In genomic region chr5:12316812-12317211, GRCh38 we compare ENCODE assay signal across 25 cellular contexts.
DNase-seq lines count a peak whose midpoint lies in the region; ATAC-seq, FAIRE-seq and TF ChIP-seq lines count a peak whose summit lies in the region.
"Had no signal": no experiment of that assay in that cellular context is flagged by ENCODE, and none has a peak within 500 bp of the region (broad histone marks: within the 10 kb centered on the region; RNA-seq: fewer than 3 reads in every experiment).

No MANE protein-coding gene starts in this region.

- H3K9me3 Mint-ChIP-seq in activated naive CD4-positive, alpha-beta T cell treated with anti-CD3 and anti-CD28 coated beads for 36 hours = peaks cover 4% of the 10 kb centered on the region

- H3K18ac ChIP-seq in H1 (ENCODE audit: extremely low read depth, low read length) = no peak overlapping the region

- H2BK15ac ChIP-seq in H1 (ENCODE audit: low read length) = 0 out of 2 replicates have a peak overlapping the region, but pooled peaks have one; percentile 66

- H2AK5ac ChIP-seq in H1 (ENCODE audit: low read depth, low read length) = no peak overlapping the region

- TF ChIP-seq RAD21 in H1 (IDR thresholded peaks at IDR 0.05 in 1 of 2, conservative IDR thresholded peaks at IDR 0.05 in 1 of 2; ENCODE audit: low read depth in 2 of 2, low read length in 2 of 2) = no peak

- no peak for TF ChIP-seq EP300 in H1 (IDR thresholded peaks at IDR 0.05; ENCODE audit: borderline replicate concordance in 1 of 2, low read depth in 2 of 2, low read length in 2 of 2)

- H2BK20ac ChIP-seq in H1 (ENCODE audit: low read length) = peak overlapping the region; percentile 51

- no peak overlapping the region for H4K5ac ChIP-seq in H1 (ENCODE audit: insufficient read length, low read depth, low read length)

- no peaks in the 10 kb centered on the region for H3K36me3 ChIP-seq in PC-9 (ENCODE audit: low read depth)
- H3K36me3 ChIP-seq in H1 (ENCODE audit: control insufficient read depth in 2 of 4, insufficient read depth in 4 of 4, low read length in 3 of 4) = no peaks in the 10 kb centered on the region
- H3K36me3 ChIP-seq: BLaER1 had no signal

- DNase-seq in HPDE6-E6E7 (ENCODE audit: extremely low spot score) (peak; percentile 4), PC-9 (peak in 1 of 2 experiments; percentile 47), H1 (ENCODE audit: low read depth in 1 of 2, low spot score in 2 of 2) (no peak), A172 (ENCODE audit: low spot score) (no peak), DMS153 treated with DMSO at 0.1 percent for 48 hours (lab: John Stamatoyannopoulos, UW; ENCODE audit: unreplicated experiment) (no peak)
- DNase-seq in activated naive CD4-positive, alpha-beta T cell treated with anti-CD3 and anti-CD28 coated beads for 36 hours = no peak
- DNase-seq: ACHN; CD4-positive, alpha-beta T cell; COR-L47; DMS79 treated with DMSO at 0.1 percent for 48 hours; GOT3; KG1; NCI-H1105 treated with DMSO at 0.1 percent for 48 hours; NCI-H2029 treated with DMSO at 0.1 percent for 48 hours; NCI-H2171; NCI-H345; NCI-H524; NCI-H774; NK-92 treated with Interleukin-12 subunit alpha and Interleukin-12 subunit beta, amount 100 ng/mL, for 24 hours; Right ventricle myocardium superior had no signal

- H3K27me3 Mint-ChIP-seq in activated naive CD4-positive, alpha-beta T cell treated with anti-CD3 and anti-CD28 coated beads for 36 hours (ENCODE audit: low read depth) = no peaks in the 10 kb centered on the region
- H3K27me3 Mint-ChIP-seq: CD4-positive, alpha-beta T cell had no signal

- WGBS in H1 (ENCODE audit: extremely low coverage in 1 of 2, insufficient coverage in 1 of 2, insufficient read length in 1 of 2, insufficient replicate concordance in 2 of 2, low coverage in 1 of 2, low lambda C conversion rate in 2 of 2, missing lambda C conversion rate in 1 of 2), 2 experiments = 88% methylated on average over 1 of the region's 1 CpG; no CpG with 5 or more reads in 1 of the 2 experiments

- TF ChIP-seq POLR2A in H1 (IDR thresholded peaks at IDR 0.05; ENCODE audit: control extremely low read depth in 1 of 2, low read depth in 2 of 2, low read length in 2 of 2) = no peak

- no peak overlapping the region for H3K4me2 ChIP-seq in PC-9
- no peak overlapping the region for H3K4me2 ChIP-seq in H1 (ENCODE audit: insufficient read depth in 1 of 2, low read depth in 2 of 2, low read length in 2 of 2)
- H3K4me2 ChIP-seq: BLaER1 had no signal

- POLR2A ChIA-PET in PC-9 (lab: Charles Lee; ENCODE audit: unreplicated experiment) (no interaction called here), H1 (lab: Charles Lee; ENCODE audit: partially characterized antibody) (no interaction called here)

- peaks cover 4% of the 10 kb centered on the region; the same call in 1 of the 2 replicates for H3K4me1 ChIP-seq in PC-9 (replicated peaks; ENCODE audit: insufficient read depth)
- H3K4me1 ChIP-seq in H1 (replicated peaks in 1 of 4; ENCODE audit: control insufficient read depth in 3 of 4, insufficient read depth in 4 of 4, low read length in 3 of 4) = peaks cover 0 to 4% (median 3%) of the 10 kb centered on the region in 4 experiments; a peak in 3 of 7 replicates
- H3K4me1 ChIP-seq: BLaER1 had no signal

- ATAC-seq in HG02798 (IDR thresholded peaks at IDR 0.05; ENCODE audit: poor library complexity, unreplicated experiment) = no peak

- H2BK12ac ChIP-seq in H1 (ENCODE audit: low read depth, low read length) = no peak overlapping the region

- H2AFZ ChIP-seq in PC-9 = 0 out of 2 replicates have a peak overlapping the region, but pooled peaks have one; percentile 18
- H2AFZ ChIP-seq in H1 (ENCODE audit: low read length) = peak overlapping the region; percentile 48; the same call in 1 of the 2 replicates

- no peaks in the 10 kb centered on the region for H3K23me2 ChIP-seq in H1 (ENCODE audit: low read depth, low read length)

- no peaks in the 10 kb centered on the region for H3K79me2 ChIP-seq in PC-9 (ENCODE audit: low read depth)
- no peaks in the 10 kb centered on the region for H3K79me2 ChIP-seq in H1 (ENCODE audit: control insufficient read depth in 1 of 2, insufficient read depth in 2 of 2, low read length in 2 of 2)

- H3K9me3 ChIP-seq in PC-9 (ENCODE audit: insufficient read depth, low read depth) (no peaks in the 10 kb centered on the region), H1 (ENCODE audit: insufficient read depth in 2 of 2, low read depth in 1 of 2, low read length in 1 of 2) (0 out of 4 replicates have a peak, but pooled peaks cover 0 to 3% of the 10 kb centered on the region in 2 experiments)
- H3K9me3 ChIP-seq: BLaER1 had no signal

- H2BK120ac ChIP-seq in H1 (replicated peaks; ENCODE audit: low read depth, low read length) = no peak overlapping the region

- no TSS peak for BruUV-seq in PC-9 (replicated peaks; lab: Mats Ljungman, UMichigan)

- no peak overlapping the region for H3K9ac ChIP-seq in H1 (replicated peaks in 1 of 4; ENCODE audit: extremely low read depth in 1 of 4, low read depth in 3 of 4, low read length in 3 of 4)
- H3K9ac ChIP-seq: BLaER1 had no signal

- no peaks in the 10 kb centered on the region for H4K20me1 ChIP-seq in PC-9 (ENCODE audit: insufficient read depth)
- H4K20me1 ChIP-seq in H1 (replicated peaks in 1 of 2; ENCODE audit: control insufficient read depth in 1 of 2, insufficient read depth in 2 of 2, low read length in 2 of 2) = no peaks in the 10 kb centered on the region
- H4K20me1 ChIP-seq: BLaER1 had no signal

- H3K4me3 Mint-ChIP-seq in activated naive CD4-positive, alpha-beta T cell treated with anti-CD3 and anti-CD28 coated beads for 36 hours = no peak overlapping the region
- H3K4me3 Mint-ChIP-seq: CD4-positive, alpha-beta T cell had no signal

- CTCF ChIA-PET in PC-9 (lab: Charles Lee) = no interaction called here
- CTCF ChIA-PET in H1 (lab: Charles Lee; ENCODE audit: partially characterized antibody) = no interaction called here
- CTCF ChIA-PET in activated naive CD4-positive, alpha-beta T cell treated with anti-CD3 and anti-CD28 coated beads for 36 hours (lab: Charles Lee) = no interaction called here

- no peak overlapping the region for H2BK5ac ChIP-seq in H1 (ENCODE audit: low read depth, low read length)

- no peak overlapping the region for H3K23ac ChIP-seq in H1 (ENCODE audit: insufficient read length)

- no peak overlapping the region for H4K8ac ChIP-seq in H1 (ENCODE audit: extremely low read depth, insufficient read depth, low read length)

- TF ChIP-seq CTCF in PC-9 (conservative IDR thresholded peaks at IDR 0.05) (no peak), H1 (IDR thresholded peaks at IDR 0.05; ENCODE audit: control extremely low read depth in 1 of 3, insufficient read depth in 1 of 3, low read depth in 1 of 3, low read length in 3 of 3) (no peak)

- H3K27me3 ChIP-seq in PC-9 (ENCODE audit: insufficient read depth, low read depth) = no peaks in the 10 kb centered on the region
- H3K27me3 ChIP-seq in H1 (replicated peaks in 1 of 4; ENCODE audit: control insufficient read depth in 3 of 4, extremely low read depth in 1 of 4, insufficient read depth in 3 of 4, low read length in 3 of 4) = no peaks in the 10 kb centered on the region
- H3K27me3 ChIP-seq: BLaER1 had no signal

- H3F3A ChIP-seq in PC-9 (ENCODE audit: insufficient read depth, low read depth) = no peaks in the 10 kb centered on the region

- intact Hi-C loops in PC-9 (cut with micrococcal nuclease; ENCODE audit: unreplicated experiment) = no loop called here
- intact Hi-C loops in activated naive CD4-positive, alpha-beta T cell treated with anti-CD3 and anti-CD28 coated beads for 36 hours (cut with micrococcal nuclease) = no loop called here

- H3K9me2 ChIP-seq in PC-9 (ENCODE audit: insufficient read depth) = peaks cover 4% of the 10 kb centered on the region; the same call in 1 of the 2 replicates

- no peaks in the 10 kb centered on the region for H3K79me1 ChIP-seq in H1 (ENCODE audit: low read depth, low read length)

- H4K91ac ChIP-seq in H1 (replicated peaks; ENCODE audit: insufficient read length, low read length) = no peak overlapping the region

- 0 out of 2 replicates have a peak overlapping the region, but pooled peaks have one; percentile 4 for H3K27ac ChIP-seq in PC-9
- H3K27ac ChIP-seq in H1 (ENCODE audit: low read depth, low read length) = no peak overlapping the region
- H3K27ac ChIP-seq: BLaER1 had no signal

- no peak overlapping the region for H3K4me3 ChIP-seq in PC-9
- H3K4me3 ChIP-seq in H1 (ENCODE audit: extremely low read depth in 1 of 4, insufficient read depth in 2 of 4, low read depth in 3 of 4, low read length in 4 of 4) = no peak overlapping the region
- H3K4me3 ChIP-seq: BLaER1 had no signal

- no peak overlapping the region for H3K4ac ChIP-seq in H1 (replicated peaks; ENCODE audit: insufficient read length, low read depth, low read length)

- H3K14ac ChIP-seq in H1 (ENCODE audit: insufficient read length) = no peak overlapping the region

- FAIRE-seq in H1 (lab: Jason Lieb, UNC) = no peak
- FAIRE-seq: G401.6, GM12892, RCC 7860 had no signal

- no peak overlapping the region for H3K27ac Mint-ChIP-seq in activated naive CD4-positive, alpha-beta T cell treated with anti-CD3 and anti-CD28 coated beads for 36 hours
- H3K27ac Mint-ChIP-seq: CD4-positive, alpha-beta T cell had no signal

- no peaks in the 10 kb centered on the region for H3K36me3 Mint-ChIP-seq in activated naive CD4-positive, alpha-beta T cell treated with anti-CD3 and anti-CD28 coated beads for 36 hours (ENCODE audit: low read depth)

- H3K4me1 Mint-ChIP-seq in activated naive CD4-positive, alpha-beta T cell treated with anti-CD3 and anti-CD28 coated beads for 36 hours (ENCODE audit: low read depth) = no peaks in the 10 kb centered on the region

- H3K56ac ChIP-seq in H1 (replicated peaks; ENCODE audit: insufficient read length, low read depth, low read length) = no peak overlapping the region

TF ChIP-seq in H1, 55 proteins besides CTCF, POLR2A, EP300 and RAD21 (continues in another document):
- TF ChIP-seq RBBP5 (IDR thresholded peaks at IDR 0.05; ENCODE audit: borderline replicate concordance, low read depth, low read length) = no peak
- no peak for TF ChIP-seq FOSL1 (IDR thresholded peaks at IDR 0.05; ENCODE audit: insufficient read depth, low read depth, low read length)
- no peak for TF ChIP-seq CHD1 (IDR thresholded peaks at IDR 0.05; ENCODE audit: low read depth, low read length)
- TF ChIP-seq EZH2 (IDR thresholded peaks at IDR 0.05; ENCODE audit: low read depth, low read length, severe bottlenecking) = no peak
- TF ChIP-seq RNF2 (IDR thresholded peaks at IDR 0.05; ENCODE audit: borderline replicate concordance, low read depth, low read length, missing control alignments, poor library complexity, severe bottlenecking) = no peak
- TF ChIP-seq KDM4A (IDR thresholded peaks at IDR 0.05; ENCODE audit: low read depth, low read length, severe bottlenecking) = no peak
- no peak for TF ChIP-seq CBX5 (IDR thresholded peaks at IDR 0.05; ENCODE audit: low read depth, low read length)
- no peak for TF ChIP-seq ZNF274 (IDR thresholded peaks at IDR 0.05; ENCODE audit: borderline replicate concordance, extremely low read depth, low read length)
- TF ChIP-seq SIN3A (conservative IDR thresholded peaks at IDR 0.05 in 1 of 2, IDR thresholded peaks at IDR 0.05 in 1 of 2; ENCODE audit: low read depth in 1 of 2, low read length in 2 of 2) = no peak
